ENCODE assay signal across 13 cellular contexts in genomic region chr12:89883630-89884364, GRCh38.
DNase-seq lines count a peak whose midpoint lies in the region; ATAC-seq and TF ChIP-seq lines count a peak whose summit lies in the region.
"Had no signal": no experiment of that assay in that cellular context is flagged by ENCODE, and none has a peak within 500 bp of the region (broad histone marks: within the 10 kb centered on the region; RNA-seq: fewer than 3 reads in every experiment).

No MANE protein-coding gene starts in this region.

- H3K79me1 ChIP-seq in IMR-90 (ENCODE audit: low read depth in 1 of 2, low read length in 2 of 2) = no peaks in the 10 kb centered on the region

- in situ Hi-C loops in IMR-90 (cut with MboI; ENCODE audit: low sequenced_read_pairs) = no loop called here

- CTCF ChIA-PET in IMR-90 (lab: Yijun Ruan, JAX) = no interaction called here

- no peak overlapping the region for H4K5ac ChIP-seq in IMR-90 (ENCODE audit: low read depth, low read length)

- 80% methylated on average over 4 of the region's 4 CpGs; no CpG with 5 or more reads in 1 of the 2 experiments for WGBS in IMR-90 (ENCODE audit: extremely low coverage in 2 of 2, insufficient read length in 1 of 2), 2 experiments
- 69% methylated on average over 4 of the region's 4 CpGs for WGBS in hepatocyte (ENCODE audit: low lambda C conversion rate, missing lambda C conversion rate)
- WGBS in esophagus squamous epithelium, 2 donors = 51 to 98% methylated on average over 4 of the region's 4 CpGs

- H3K4me3 ChIP-seq in IMR-90 (ENCODE audit: insufficient read depth, low read depth, low read length) (no peak overlapping the region), hepatocyte (no peak overlapping the region), esophagus squamous epithelium (no peak overlapping the region)
- H3K4me3 ChIP-seq: Peyer's patch had no signal

- POLR2A ChIA-PET in IMR-90 (lab: Charles Lee; ENCODE audit: unreplicated experiment) = no interaction called here

- no peak for TF ChIP-seq CTCF in IMR-90 (conservative IDR thresholded peaks at IDR 0.05; ENCODE audit: low read depth, low read length)
- TF ChIP-seq CTCF in hepatocyte (IDR thresholded peaks at IDR 0.05; ENCODE audit: poor library complexity) = no peak
- TF ChIP-seq CTCF in esophagus squamous epithelium (IDR thresholded peaks at IDR 0.05) = no peak

- peaks cover 4% of the 10 kb centered on the region for H3K4me1 ChIP-seq in IMR-90 (ENCODE audit: control insufficient read depth, insufficient read depth, low read length)
- H3K4me1 ChIP-seq in hepatocyte (ENCODE audit: insufficient read depth) = no peaks in the 10 kb centered on the region
- peaks cover 0 to 20% (median 0%) of the 10 kb centered on the region in 3 donors for H3K4me1 ChIP-seq in esophagus squamous epithelium

- H3K4me2 ChIP-seq in IMR-90 (ENCODE audit: low read depth, low read length) = no peak overlapping the region
- no peak overlapping the region for H3K4me2 ChIP-seq in hepatocyte

- H3K4ac ChIP-seq in IMR-90 (ENCODE audit: low read depth, low read length) = no peak overlapping the region

- no peak overlapping the region for H3K56ac ChIP-seq in IMR-90 (ENCODE audit: extremely low read depth, insufficient read depth, low read length)

- dilution Hi-C loops in IMR-90 (cut with HindIII; ENCODE audit: low sequenced_read_pairs, unreplicated experiment) = no loop called here

- no TSS peak for BruUV-seq in IMR-90 (replicated peaks; lab: Mats Ljungman, UMichigan)

- TF ChIP-seq RAD21 in IMR-90 (IDR thresholded peaks at IDR 0.05; ENCODE audit: low read length) = no peak

- no peak overlapping the region for H3K23ac ChIP-seq in IMR-90 (ENCODE audit: low read depth, low read length)

- H3K27ac ChIP-seq in IMR-90 (ENCODE audit: insufficient read depth, low read length) (no peak overlapping the region), hepatocyte (peak overlapping the region; percentile 54), esophagus squamous epithelium (no peak overlapping the region)
- H3K27ac ChIP-seq: HL-60, Peyer's patch had no signal

- DNase-seq in A172 (ENCODE audit: low spot score) (peak; percentile 9), IMR-90 (peak; percentile 48), NCI-H82 treated with DMSO at 0.1 percent for 48 hours (lab: John Stamatoyannopoulos, UW; ENCODE audit: unreplicated experiment) (peak; percentile 35), hepatocyte (ENCODE audit: low spot score) (no peak), esophagus squamous epithelium (lab: John Stamatoyannopoulos, UW) (no peak)
- DNase-seq: ACHN; activated CD4-positive, alpha-beta T cell treated with anti-CD3 and anti-CD28 coated beads for 36 hours; occipital lobe; Peyer's patch had no signal

- H2AK5ac ChIP-seq in IMR-90 (ENCODE audit: low read depth, low read length) = no peak overlapping the region

- H3K79me2 ChIP-seq in hepatocyte = no peaks in the 10 kb centered on the region

- H3K9me1 ChIP-seq in IMR-90 (ENCODE audit: insufficient read depth, low read length) = 0 out of 2 replicates have a peak, but pooled peaks cover 3% of the 10 kb centered on the region

- H3K27me3 ChIP-seq in IMR-90 (ENCODE audit: control insufficient read depth, insufficient read depth, low read length) = no peaks in the 10 kb centered on the region
- H3K27me3 ChIP-seq in hepatocyte = no peaks in the 10 kb centered on the region
- H3K27me3 ChIP-seq in esophagus squamous epithelium = peaks cover 0 to 3% (median 0%) of the 10 kb centered on the region in 4 donors
- H3K27me3 ChIP-seq: Peyer's patch had no signal

- intact Hi-C loops in IMR-90 (cut with micrococcal nuclease) (no loop called here), esophagus squamous epithelium (cut with DNase I) (no loop called here)

- H3K14ac ChIP-seq in IMR-90 (replicated peaks; ENCODE audit: low read depth, low read length) = no peak overlapping the region

- ATAC-seq in IMR-90 (ENCODE audit: low read depth) (0 out of 2 replicates have a peak, but pooled peaks have one; percentile 44), GM21737 (IDR thresholded peaks at IDR 0.05; ENCODE audit: unreplicated experiment) (no peak), GM21576 (IDR thresholded peaks at IDR 0.05; ENCODE audit: unreplicated experiment) (no peak), HG03095 (IDR thresholded peaks at IDR 0.05; ENCODE audit: unreplicated experiment) (no peak)
- ATAC-seq: activated CD4-positive, alpha-beta T cell treated with anti-CD3 and anti-CD28 coated beads for 36 hours had no signal

- H2AFZ ChIP-seq in IMR-90 (replicated peaks; ENCODE audit: low read length, poor library complexity) = no peak overlapping the region
- H2AFZ ChIP-seq in hepatocyte = no peak overlapping the region

- no peaks in the 10 kb centered on the region for H4K20me1 ChIP-seq in IMR-90 (ENCODE audit: insufficient read depth, low read length)
- H4K20me1 ChIP-seq in hepatocyte (ENCODE audit: insufficient read depth, poor library complexity, severe bottlenecking) = no peaks in the 10 kb centered on the region

- no peak overlapping the region for H3K9ac ChIP-seq in IMR-90 (ENCODE audit: low read depth, low read length)

- TF ChIP-seq POLR2A in IMR-90 (IDR thresholded peaks at IDR 0.05; ENCODE audit: low read depth, low read length) (no peak), esophagus squamous epithelium (IDR thresholded peaks at IDR 0.05) (no peak)

- H4K8ac ChIP-seq in IMR-90 (ENCODE audit: low read depth in 2 of 2, low read length in 2 of 2) = no peak overlapping the region

- no peaks in the 10 kb centered on the region for H3K36me3 ChIP-seq in IMR-90 (ENCODE audit: control insufficient read depth, insufficient read depth, low read length)
- H3K36me3 ChIP-seq in hepatocyte (replicated peaks; ENCODE audit: insufficient read depth, low read depth) = no peaks in the 10 kb centered on the region
- H3K36me3 ChIP-seq in esophagus squamous epithelium = no peaks in the 10 kb centered on the region
- H3K36me3 ChIP-seq: Peyer's patch had no signal

- no peak overlapping the region for H2AK9ac ChIP-seq in IMR-90 (replicated peaks; ENCODE audit: low read depth, low read length, poor library complexity)

- H2BK120ac ChIP-seq in IMR-90 (ENCODE audit: low read depth, low read length) = no peak overlapping the region

- no peaks in the 10 kb centered on the region for H3K9me2 ChIP-seq in hepatocyte (replicated peaks; ENCODE audit: insufficient read depth)

- no peak overlapping the region for H2BK20ac ChIP-seq in IMR-90 (ENCODE audit: low read depth, low read length)

- peak overlapping the region; percentile 29; the same call in 1 of the 2 replicates for H3K18ac ChIP-seq in IMR-90 (ENCODE audit: low read depth, low read length)

- H4K91ac ChIP-seq in IMR-90 (ENCODE audit: insufficient read depth, low read depth, low read length) = no peak overlapping the region

- no peak overlapping the region; the same call in 2 of the 3 replicates for H2BK15ac ChIP-seq in IMR-90 (ENCODE audit: low read depth, low read length)

- no peaks in the 10 kb centered on the region for H3K9me3 ChIP-seq in IMR-90 (ENCODE audit: control insufficient read depth, insufficient read depth, low read length)
- no peaks in the 10 kb centered on the region for H3K9me3 ChIP-seq in hepatocyte (ENCODE audit: low read depth)
- no peaks in the 10 kb centered on the region for H3K9me3 ChIP-seq in esophagus squamous epithelium
- H3K9me3 ChIP-seq: Peyer's patch had no signal

- H2BK5ac ChIP-seq in IMR-90 (ENCODE audit: low read depth, low read length, poor library complexity, severe bottlenecking) = no peak overlapping the region

TF ChIP-seq in IMR-90, 13 proteins besides CTCF, POLR2A, EP300 and RAD21:
- TF ChIP-seq MAFK (IDR thresholded peaks at IDR 0.05; ENCODE audit: low read depth, low read length) = no peak
- TF ChIP-seq USF2 (IDR thresholded peaks at IDR 0.05; ENCODE audit: low read depth, low read length) = no peak
- TF ChIP-seq RCOR1 (IDR thresholded peaks at IDR 0.05; ENCODE audit: insufficient replicate concordance, low read length) = no peak
- no peak for TF ChIP-seq SMC3 (IDR thresholded peaks at IDR 0.05; ENCODE audit: low read depth, low read length)
- no peak for TF ChIP-seq CHD1 (IDR thresholded peaks at IDR 0.05; ENCODE audit: low read depth, low read length)

Comparison
In these comparisons a context has a peak if more than half of its experiments do, and no peak if none do; other contexts are left out.
1. DNase-seq: peak in A172 (single experiment), IMR-90 (single experiment) and NCI-H82 treated with DMSO at 0.1 percent for 48 hours (single experiment); none in hepatocyte (single experiment) and esophagus squamous epithelium (single experiment).